In the genomic region with DNA sequence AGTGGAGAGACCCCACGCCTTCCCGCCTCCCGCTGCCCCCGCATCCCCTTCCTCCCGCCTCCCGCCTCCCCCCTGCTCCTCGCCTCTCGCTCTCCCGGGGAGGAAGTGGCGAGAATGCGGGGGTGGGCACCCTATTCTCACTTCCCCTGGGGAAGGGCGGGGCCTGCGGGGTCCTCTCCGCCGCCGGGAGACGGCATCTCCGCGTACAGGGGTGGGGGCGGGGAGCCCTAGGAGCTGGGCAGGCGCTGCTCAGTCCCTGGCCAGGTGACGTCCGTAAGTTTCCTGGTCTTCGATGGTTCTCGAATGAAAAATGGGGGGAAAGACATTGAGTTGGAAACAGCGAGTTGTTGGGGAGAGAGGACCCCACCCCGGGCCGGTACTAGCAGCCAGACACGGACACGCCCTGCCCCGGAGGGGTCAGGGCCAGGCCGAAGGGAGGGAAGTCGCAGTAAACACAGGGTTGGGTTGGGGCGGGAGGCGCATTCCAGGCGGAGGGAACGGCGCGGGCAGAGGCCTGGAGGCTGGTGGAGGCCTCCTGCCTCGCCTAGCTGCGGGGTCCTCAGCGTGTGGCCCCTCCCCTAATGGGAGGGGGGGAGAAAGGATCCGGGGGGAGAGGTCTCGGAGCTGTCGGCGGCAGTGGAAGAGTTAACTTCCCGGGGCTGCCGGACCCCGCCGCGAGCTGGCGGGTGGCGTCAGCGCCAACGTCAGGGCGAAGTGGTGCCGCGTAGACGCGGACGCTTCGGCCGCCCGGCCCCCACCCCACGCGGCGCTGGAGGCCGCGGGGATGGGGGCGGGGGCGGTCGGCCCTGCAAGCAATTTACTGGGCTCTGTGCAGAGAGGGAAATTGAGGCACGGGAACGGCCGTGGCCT, we compare ENCODE assay signal across 1 cellular context.
A peak's percentile ranks its signal among the peaks of the same experiment; 100 is the strongest.
TF ChIP-seq lines count a peak whose summit lies in the region.

No MANE protein-coding gene starts in this region.

TF ChIP-seq in A549, 52 proteins besides CTCF, POLR2A, EP300 and RAD21:
- no peak for TF ChIP-seq ESRRA (IDR thresholded peaks at IDR 0.05; ENCODE audit: borderline replicate concordance, low read length)
- TF ChIP-seq, protein P1, sequence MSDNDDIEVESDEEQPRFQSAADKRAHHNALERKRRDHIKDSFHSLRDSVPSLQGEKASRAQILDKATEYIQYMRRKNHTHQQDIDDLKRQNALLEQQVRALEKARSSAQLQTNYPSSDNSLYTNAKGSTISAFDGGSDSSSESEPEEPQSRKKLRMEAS (IDR thresholded peaks at IDR 0.05), result peak; percentile 91
- TF ChIP-seq HOXB13 (CRISPR knock-in tag; IDR thresholded peaks at IDR 0.05; ENCODE audit: low read depth), result peak; percentile 71; the same call in 1 of the 2 replicates
- TF ChIP-seq ZNF302 (CRISPR knock-in tag; IDR thresholded peaks at IDR 0.05), result 0 out of 2 replicates have a peak, but pooled peaks have one; percentile 12
- peak; percentile 80 for TF ChIP-seq EHF (CRISPR knock-in tag; IDR thresholded peaks at IDR 0.05)
- TF ChIP-seq FOXS1 (CRISPR knock-in tag; IDR thresholded peaks at IDR 0.05), result peak; percentile 66; the same call in 1 of the 2 replicates
- peak; percentile 44; the same call in 1 of the 2 replicates for TF ChIP-seq MAZ (IDR thresholded peaks at IDR 0.05; ENCODE audit: borderline replicate concordance, low read depth, low read length)
- TF ChIP-seq, protein P2, sequence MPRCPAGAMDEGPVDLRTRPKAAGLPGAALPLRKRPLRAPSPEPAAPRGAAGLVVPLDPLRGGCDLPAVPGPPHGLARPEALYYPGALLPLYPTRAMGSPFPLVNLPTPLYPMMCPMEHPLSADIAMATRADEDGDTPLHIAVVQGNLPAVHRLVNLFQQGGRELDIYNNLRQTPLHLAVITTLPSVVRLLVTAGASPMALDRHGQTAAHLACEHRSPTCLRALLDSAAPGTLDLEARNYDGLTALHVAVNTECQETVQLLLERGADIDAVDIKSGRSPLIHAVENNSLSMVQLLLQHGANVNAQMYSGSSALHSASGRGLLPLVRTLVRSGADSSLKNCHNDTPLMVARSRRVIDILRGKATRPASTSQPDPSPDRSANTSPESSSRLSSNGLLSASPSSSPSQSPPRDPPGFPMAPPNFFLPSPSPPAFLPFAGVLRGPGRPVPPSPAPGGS (IDR thresholded peaks at IDR 0.05), result peak; percentile 20; the same call in 2 of the 3 replicates
- TF ChIP-seq HEYL (CRISPR knock-in tag; IDR thresholded peaks at IDR 0.05), result 0 out of 2 replicates have a peak, but pooled peaks have one; percentile 48
- TF ChIP-seq, protein P3, sequence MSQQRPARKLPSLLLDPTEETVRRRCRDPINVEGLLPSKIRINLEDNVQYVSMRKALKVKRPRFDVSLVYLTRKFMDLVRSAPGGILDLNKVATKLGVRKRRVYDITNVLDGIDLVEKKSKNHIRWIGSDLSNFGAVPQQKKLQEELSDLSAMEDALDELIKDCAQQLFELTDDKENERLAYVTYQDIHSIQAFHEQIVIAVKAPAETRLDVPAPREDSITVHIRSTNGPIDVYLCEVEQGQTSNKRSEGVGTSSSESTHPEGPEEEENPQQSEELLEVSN (IDR thresholded peaks at IDR 0.05; ENCODE audit: borderline replicate concordance, low read depth), result peak; percentile 96
- TF ChIP-seq, protein P4, sequence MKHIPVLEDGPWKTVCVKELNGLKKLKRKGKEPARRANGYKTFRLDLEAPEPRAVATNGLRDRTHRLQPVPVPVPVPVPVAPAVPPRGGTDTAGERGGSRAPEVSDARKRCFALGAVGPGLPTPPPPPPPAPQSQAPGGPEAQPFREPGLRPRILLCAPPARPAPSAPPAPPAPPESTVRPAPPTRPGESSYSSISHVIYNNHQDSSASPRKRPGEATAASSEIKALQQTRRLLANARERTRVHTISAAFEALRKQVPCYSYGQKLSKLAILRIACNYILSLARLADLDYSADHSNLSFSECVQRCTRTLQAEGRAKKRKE (CRISPR knock-in tag; IDR thresholded peaks at IDR 0.05; ENCODE audit: low read depth), result peak; percentile 77
- TF ChIP-seq RARB (CRISPR knock-in tag; IDR thresholded peaks at IDR 0.05), result peak; percentile 95
- peak; percentile 85 to 88 for TF ChIP-seq JUN (IDR thresholded peaks at IDR 0.05)
- no peak for TF ChIP-seq CEBPB (IDR thresholded peaks at IDR 0.05)
- peak; percentile 91; the same call in 1 of the 2 replicates for TF ChIP-seq HOXB5 (CRISPR knock-in tag; IDR thresholded peaks at IDR 0.05)
- TF ChIP-seq POLR2AphosphoS2 (conservative IDR thresholded peaks at IDR 0.05; ENCODE audit: low read length), result no peak
- TF ChIP-seq, protein P5, sequence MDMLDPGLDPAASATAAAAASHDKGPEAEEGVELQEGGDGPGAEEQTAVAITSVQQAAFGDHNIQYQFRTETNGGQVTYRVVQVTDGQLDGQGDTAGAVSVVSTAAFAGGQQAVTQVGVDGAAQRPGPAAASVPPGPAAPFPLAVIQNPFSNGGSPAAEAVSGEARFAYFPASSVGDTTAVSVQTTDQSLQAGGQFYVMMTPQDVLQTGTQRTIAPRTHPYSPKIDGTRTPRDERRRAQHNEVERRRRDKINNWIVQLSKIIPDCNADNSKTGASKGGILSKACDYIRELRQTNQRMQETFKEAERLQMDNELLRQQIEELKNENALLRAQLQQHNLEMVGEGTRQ (IDR thresholded peaks at IDR 0.05), result no peak
- no peak for TF ChIP-seq FOSL2 (IDR thresholded peaks at IDR 0.05)
- peak; percentile 55 for TF ChIP-seq FOSL2 (CRISPR knock-in tag; IDR thresholded peaks at IDR 0.05)
